Comparison of ENCODE assay signal across 25 cellular contexts in the genomic region with DNA sequence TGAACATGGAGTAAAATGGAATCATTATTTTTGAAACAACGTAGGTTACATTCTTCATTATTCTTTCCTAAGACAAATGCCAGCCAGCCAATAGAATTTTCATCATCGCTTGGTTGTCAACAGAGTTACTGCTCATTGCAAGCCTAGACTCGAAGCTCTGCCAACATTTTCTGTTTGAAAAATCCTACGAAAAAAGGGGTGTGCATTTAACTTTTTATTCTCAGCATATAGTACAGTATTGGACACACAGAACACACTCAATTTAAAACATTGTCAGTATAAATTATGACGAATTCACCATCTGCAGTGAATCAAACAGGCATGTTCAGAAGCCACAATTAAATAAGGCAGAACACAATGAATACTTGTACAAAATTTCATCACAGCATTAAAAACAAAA.
"Had no signal": no experiment of that assay in that cellular context is flagged by ENCODE, and none has a peak within 500 bp of the region (broad histone marks: within the 10 kb centered on the region; RNA-seq: fewer than 3 reads in every experiment).

No MANE protein-coding gene starts in this region.

- H3K9me3 Mint-ChIP-seq: endodermal cell; memory B cell; mesothelial cell of epicardium; natural killer cell; neural crest cell; stimulated activated naive B cell treated with anti-CD40 and anti-IgM and Interleukin-4, amounts not matched to agents 10 μg/mL and 1 μg/mL and 100 μg/mL, for 72 hours; stimulated activated naive CD8-positive, alpha-beta T cell treated with anti-CD3 and anti-CD28 coated beads, Interleukin-15, amount 100 ng/mL, for 72 hours had no signal

- H3K4me3 Mint-ChIP-seq: endodermal cell; memory B cell; mesothelial cell of epicardium; natural killer cell; neural crest cell; stimulated activated naive B cell treated with anti-CD40 and anti-IgM and Interleukin-4, amounts not matched to agents 10 μg/mL and 1 μg/mL and 100 μg/mL, for 72 hours; stimulated activated naive CD8-positive, alpha-beta T cell treated with anti-CD3 and anti-CD28 coated beads, Interleukin-15, amount 100 ng/mL, for 72 hours had no signal

- H3K36me3 Mint-ChIP-seq: memory B cell, mesothelial cell of epicardium, natural killer cell had no signal

- H3K4me3 ChIP-seq: esophagus muscularis mucosa, left ventricle myocardium inferior, lower lobe of right lung, right atrium auricular region, sigmoid colon, skin epidermis, thyroid gland, upper lobe of left lung, uterus had no signal

- H3K36me3 ChIP-seq: esophagus muscularis mucosa, left ventricle myocardium inferior, lower lobe of right lung, right atrium auricular region, sigmoid colon, thyroid gland, upper lobe of left lung, uterus had no signal

- H3K27me3 Mint-ChIP-seq: memory B cell; stimulated activated naive B cell treated with anti-CD40 and anti-IgM and Interleukin-4, amounts not matched to agents 10 μg/mL and 1 μg/mL and 100 μg/mL, for 72 hours; stimulated activated naive CD8-positive, alpha-beta T cell treated with anti-CD3 and anti-CD28 coated beads, Interleukin-15, amount 100 ng/mL, for 72 hours had no signal

- H3K27ac Mint-ChIP-seq: endodermal cell; memory B cell; mesothelial cell of epicardium; natural killer cell; stimulated activated naive B cell treated with anti-CD40 and anti-IgM and Interleukin-4, amounts not matched to agents 10 μg/mL and 1 μg/mL and 100 μg/mL, for 72 hours; stimulated activated naive CD8-positive, alpha-beta T cell treated with anti-CD3 and anti-CD28 coated beads, Interleukin-15, amount 100 ng/mL, for 72 hours had no signal

- ATAC-seq: lower lobe of right lung; natural killer cell; stimulated activated naive B cell treated with anti-CD40 and anti-IgM and Interleukin-4, amounts not matched to agents 10 μg/mL and 1 μg/mL and 100 μg/mL, for 72 hours; stimulated activated naive CD8-positive, alpha-beta T cell treated with anti-CD3 and anti-CD28 coated beads, Interleukin-15, amount 100 ng/mL, for 72 hours had no signal

- H3K27ac ChIP-seq: left ventricle myocardium inferior, lower lobe of right lung, right atrium auricular region, sigmoid colon, skin epidermis, thyroid gland, upper lobe of left lung, uterus had no signal

- H3K4me1 ChIP-seq: lower lobe of right lung, right atrium auricular region, thyroid gland, upper lobe of left lung, uterus had no signal

- H3K27me3 ChIP-seq: esophagus muscularis mucosa, right atrium auricular region, sigmoid colon, thyroid gland, upper lobe of left lung, uterus had no signal

- DNase-seq: cerebellar nuclear complex; effector CD4-positive, alpha-beta T cell; endodermal cell; foreskin melanocyte; head of caudate nucleus; hippocampal formation; islet precursor cell; left ventricle myocardium inferior; lower lobe of right lung; natural killer cell; posterior cingulate gyrus; sigmoid colon; stimulated activated CD4-positive, alpha-beta T cell treated with anti-CD3 and anti-CD28 coated beads, Interleukin-2, amount 100 ng/mL, for 24 hours; stimulated activated CD4-positive, alpha-beta T cell treated with anti-CD3 and anti-CD28 coated beads, Interleukin-4, amount 100 ng/mL, for 4 hours; stimulated activated naive B cell treated with anti-CD40 and anti-IgM and Interleukin-4, amounts not matched to agents 10 μg/mL and 1 μg/mL and 100 μg/mL, for 72 hours; stimulated activated naive CD8-positive, alpha-beta T cell treated with anti-CD3 and anti-CD28 coated beads, Interleukin-15, amount 100 ng/mL, for 72 hours; thyroid gland; upper lobe of left lung; uterus had no signal

- H3K9me3 ChIP-seq: esophagus muscularis mucosa, left ventricle myocardium inferior, lower lobe of right lung, right atrium auricular region, sigmoid colon, thyroid gland, upper lobe of left lung, uterus had no signal

- H3K4me1 Mint-ChIP-seq: endodermal cell; memory B cell; natural killer cell; neural crest cell; stimulated activated naive CD8-positive, alpha-beta T cell treated with anti-CD3 and anti-CD28 coated beads, Interleukin-15, amount 100 ng/mL, for 72 hours had no signal
